ENCODE assay signal across 9 cellular contexts in the genomic region with DNA sequence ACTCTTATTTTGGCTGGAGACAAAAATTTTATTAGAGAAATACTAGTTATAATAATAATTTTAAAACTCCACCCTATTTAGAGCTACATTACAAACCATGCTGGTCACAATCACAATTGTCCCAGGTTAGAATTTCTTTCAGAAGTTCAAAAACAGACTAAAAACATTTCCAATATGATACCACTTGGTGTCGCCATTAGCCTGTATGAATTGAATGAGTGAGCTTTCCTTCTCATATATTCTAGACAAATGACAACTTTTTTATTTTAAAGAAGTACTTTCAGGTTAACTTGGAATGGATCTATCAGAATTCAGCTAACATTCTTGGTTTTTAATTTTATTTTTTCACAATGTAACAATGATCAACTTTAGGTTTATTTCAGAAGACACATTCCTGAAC. TPM values are rescaled to one million over a fixed set of nuclear protein-coding genes. Genes with fewer than 3 reads are reported as not detected.
DNase-seq lines count a peak whose midpoint lies in the region; FAIRE-seq and TF ChIP-seq lines count a peak whose summit lies in the region.
"Had no signal": no experiment of that assay in that cellular context is flagged by ENCODE, and none has a peak within 500 bp of the region (broad histone marks: within the 10 kb centered on the region; RNA-seq: fewer than 3 reads in every experiment).

No MANE protein-coding gene starts in this region.

- no peaks in the 10 kb centered on the region for H3K79me1 ChIP-seq in H1 (ENCODE audit: low read depth, low read length)

- H2AFZ ChIP-seq in H1 (ENCODE audit: low read length): no peak overlapping the region

- H3K27ac ChIP-seq in H1 (ENCODE audit: low read depth, low read length): no peak overlapping the region

- no peak overlapping the region for H3K9ac ChIP-seq in H1 (replicated peaks in 1 of 4; ENCODE audit: extremely low read depth in 1 of 4, low read depth in 3 of 4, low read length in 3 of 4)

- no peak overlapping the region for H2BK5ac ChIP-seq in H1 (ENCODE audit: low read depth, low read length)

- H2BK120ac ChIP-seq in H1 (replicated peaks; ENCODE audit: low read depth, low read length): no peak overlapping the region

- H3K4ac ChIP-seq in H1 (replicated peaks; ENCODE audit: insufficient read length, low read depth, low read length): no peak overlapping the region

- no peak overlapping the region for H4K8ac ChIP-seq in H1 (ENCODE audit: extremely low read depth, insufficient read depth, low read length)

- no peak overlapping the region for H3K18ac ChIP-seq in H1 (ENCODE audit: extremely low read depth, low read length)

- H3K4me3 Mint-ChIP-seq in immature natural killer cell: no peak overlapping the region
- no peak overlapping the region for H3K4me3 Mint-ChIP-seq in activated CD4-positive, alpha-beta T cell treated with anti-CD3 and anti-CD28 coated beads, Interleukin-2, amount 10 ng/mL, durations not matched to agents 24 days and 14 days
- H3K4me3 Mint-ChIP-seq: IgD-negative memory B cell had no signal

- no peaks in the 10 kb centered on the region for H3K23me2 ChIP-seq in H1 (ENCODE audit: low read depth, low read length)

- peak; percentile 77 for FAIRE-seq in H1 (lab: Jason Lieb, UNC)

- H3K14ac ChIP-seq in H1 (ENCODE audit: insufficient read length): no peak overlapping the region

- H3K4me3 ChIP-seq in H1 (ENCODE audit: extremely low read depth in 1 of 4, insufficient read depth in 2 of 4, low read depth in 3 of 4, low read length in 4 of 4) (no peak overlapping the region), retinal pigment epithelial cell (ENCODE audit: low read length) (no peak overlapping the region)

- no peak overlapping the region for H2BK12ac ChIP-seq in H1 (ENCODE audit: low read depth, low read length)

- H3K9me3 Mint-ChIP-seq in immature natural killer cell: no peaks in the 10 kb centered on the region
- H3K9me3 Mint-ChIP-seq in activated CD4-positive, alpha-beta T cell treated with anti-CD3 and anti-CD28 coated beads, Interleukin-2, amount 10 ng/mL, durations not matched to agents 24 days and 14 days: no peaks in the 10 kb centered on the region
- H3K9me3 Mint-ChIP-seq: IgD-negative memory B cell had no signal

- no peaks in the 10 kb centered on the region for H3K4me1 Mint-ChIP-seq in immature natural killer cell
- H3K4me1 Mint-ChIP-seq in activated CD4-positive, alpha-beta T cell treated with anti-CD3 and anti-CD28 coated beads, Interleukin-2, amount 10 ng/mL, durations not matched to agents 24 days and 14 days: no peaks in the 10 kb centered on the region
- H3K4me1 Mint-ChIP-seq: IgD-negative memory B cell had no signal

- CTCF ChIA-PET in H1 (lab: Charles Lee; ENCODE audit: partially characterized antibody): interaction anchor here (0.8 to 1.9 kb wide), 15 partner anchors 9 to 1758 kb away, joined by 3 to 5 read pairs (median 3); no protein-coding TSS in a partner anchor

- no peak overlapping the region for H4K91ac ChIP-seq in H1 (replicated peaks; ENCODE audit: insufficient read length, low read length)

- H3K27me3 Mint-ChIP-seq in immature natural killer cell (ENCODE audit: low read depth in 3 of 3): peaks cover 2 to 5% (median 4%) of the 10 kb centered on the region in 3 donors
- peaks cover 2% of the 10 kb centered on the region for H3K27me3 Mint-ChIP-seq in activated CD4-positive, alpha-beta T cell treated with anti-CD3 and anti-CD28 coated beads, Interleukin-2, amount 10 ng/mL, durations not matched to agents 24 days and 14 days
- H3K27me3 Mint-ChIP-seq: IgD-negative memory B cell had no signal

- no peaks in the 10 kb centered on the region for H3K9me3 ChIP-seq in H1 (ENCODE audit: insufficient read depth in 2 of 2, low read depth in 1 of 2, low read length in 1 of 2)

- H3K79me2 ChIP-seq in H1 (ENCODE audit: control insufficient read depth in 1 of 2, insufficient read depth in 2 of 2, low read length in 2 of 2): no peaks in the 10 kb centered on the region

- H3K4me2 ChIP-seq in H1 (ENCODE audit: insufficient read depth in 1 of 2, low read depth in 2 of 2, low read length in 2 of 2): no peak overlapping the region

- DNase-seq in DMS114 treated with DMSO at 0.1 percent for 48 hours (lab: John Stamatoyannopoulos, UW; ENCODE audit: unreplicated experiment) (peak; percentile 2), H4 (ENCODE audit: low spot score) (peak; percentile 51), NCI-H2227 treated with DMSO at 0.1 percent for 48 hours (lab: John Stamatoyannopoulos, UW) (peak; percentile 29), H1 (ENCODE audit: low read depth in 1 of 2, low spot score in 2 of 2) (no peak), retinal pigment epithelial cell (ENCODE audit: low read depth) (peak; percentile 7), immature natural killer cell (no peak), islet precursor cell (no peak)
- DNase-seq in activated CD4-positive, alpha-beta T cell treated with anti-CD3 and anti-CD28 coated beads, Interleukin-2, amount 10 ng/mL, durations not matched to agents 24 days and 14 days: no peak

- no peak for TF ChIP-seq POLR2A in H1 (IDR thresholded peaks at IDR 0.05; ENCODE audit: control extremely low read depth in 1 of 2, low read depth in 2 of 2, low read length in 2 of 2)

- H3K27me3 ChIP-seq in H1 (replicated peaks in 1 of 4; ENCODE audit: control insufficient read depth in 3 of 4, extremely low read depth in 1 of 4, insufficient read depth in 3 of 4, low read length in 3 of 4): no peaks in the 10 kb centered on the region

- H3K27ac Mint-ChIP-seq in immature natural killer cell: no peak overlapping the region
- H3K27ac Mint-ChIP-seq in activated CD4-positive, alpha-beta T cell treated with anti-CD3 and anti-CD28 coated beads, Interleukin-2, amount 10 ng/mL, durations not matched to agents 24 days and 14 days: no peak overlapping the region
- H3K27ac Mint-ChIP-seq: IgD-negative memory B cell had no signal

- TF ChIP-seq RAD21 in H1 (IDR thresholded peaks at IDR 0.05 in 1 of 2, conservative IDR thresholded peaks at IDR 0.05 in 1 of 2; ENCODE audit: low read depth in 2 of 2, low read length in 2 of 2): peak; percentile 68 to 75

- H3K36me3 Mint-ChIP-seq in immature natural killer cell: no peaks in the 10 kb centered on the region
- no peaks in the 10 kb centered on the region for H3K36me3 Mint-ChIP-seq in activated CD4-positive, alpha-beta T cell treated with anti-CD3 and anti-CD28 coated beads, Interleukin-2, amount 10 ng/mL, durations not matched to agents 24 days and 14 days (ENCODE audit: low read depth)
- H3K36me3 Mint-ChIP-seq: IgD-negative memory B cell had no signal

- intact Hi-C loops in activated CD4-positive, alpha-beta T cell treated with anti-CD3 and anti-CD28 coated beads, Interleukin-2, amount 10 ng/mL, durations not matched to agents 24 days and 14 days (cut with micrococcal nuclease): no loop called here

- H3K23ac ChIP-seq in H1 (ENCODE audit: insufficient read length): no peak overlapping the region

- WGBS in H1 (ENCODE audit: extremely low coverage in 1 of 2, insufficient coverage in 1 of 2, insufficient read length in 1 of 2, insufficient replicate concordance in 2 of 2, low coverage in 1 of 2, low lambda C conversion rate in 2 of 2, missing lambda C conversion rate in 1 of 2), 2 experiments: 13% methylated on average over 1 of the region's 1 CpG; no CpG with 5 or more reads in 1 of the 2 experiments

- no peak overlapping the region for H4K5ac ChIP-seq in H1 (ENCODE audit: insufficient read length, low read depth, low read length)

- no peak overlapping the region for H2BK20ac ChIP-seq in H1 (ENCODE audit: low read length)

- peak in 2 of 3 experiments; percentile 29 to 30; a peak in 2 of 4 replicates for TF ChIP-seq CTCF in H1 (IDR thresholded peaks at IDR 0.05; ENCODE audit: control extremely low read depth in 1 of 3, insufficient read depth in 1 of 3, low read depth in 1 of 3, low read length in 3 of 3)
- TF ChIP-seq CTCF in retinal pigment epithelial cell (conservative IDR thresholded peaks at IDR 0.05; ENCODE audit: low read depth, low read length): peak; percentile 50

- H3K36me3 ChIP-seq in H1 (ENCODE audit: control insufficient read depth in 2 of 4, insufficient read depth in 4 of 4, low read length in 3 of 4): no peaks in the 10 kb centered on the region

- H2BK15ac ChIP-seq in H1 (ENCODE audit: low read length): no peak overlapping the region

- H3K56ac ChIP-seq in H1 (replicated peaks; ENCODE audit: insufficient read length, low read depth, low read length): no peak overlapping the region

- H2AK5ac ChIP-seq in H1 (ENCODE audit: low read depth, low read length): no peak overlapping the region

- no peaks in the 10 kb centered on the region for H4K20me1 ChIP-seq in H1 (replicated peaks in 1 of 2; ENCODE audit: control insufficient read depth in 1 of 2, insufficient read depth in 2 of 2, low read length in 2 of 2)

- POLR2A ChIA-PET in H1 (lab: Charles Lee; ENCODE audit: partially characterized antibody): no interaction called here

- peaks cover 0 to 4% (median 1%) of the 10 kb centered on the region in 4 experiments; a peak in 1 of 7 replicates for H3K4me1 ChIP-seq in H1 (replicated peaks in 1 of 4; ENCODE audit: control insufficient read depth in 3 of 4, insufficient read depth in 4 of 4, low read length in 3 of 4)

- TF ChIP-seq EP300 in H1 (IDR thresholded peaks at IDR 0.05; ENCODE audit: borderline replicate concordance in 1 of 2, low read depth in 2 of 2, low read length in 2 of 2): no peak

TF ChIP-seq in H1, 55 proteins besides CTCF, POLR2A, EP300 and RAD21 (continues in another document):
- TF ChIP-seq BRCA1 (IDR thresholded peaks at IDR 0.05; ENCODE audit: low read depth, low read length) (no peak), SIX5 (IDR thresholded peaks at IDR 0.05; ENCODE audit: low read depth, low read length) (no peak), TCF12 (IDR thresholded peaks at IDR 0.05; ENCODE audit: low read depth, low read length) (no peak), SUZ12 (IDR thresholded peaks at IDR 0.05; ENCODE audit: low read length) (no peak), SP2 (IDR thresholded peaks at IDR 0.05; ENCODE audit: low read length) (no peak), CHD2 (IDR thresholded peaks at IDR 0.05; ENCODE audit: low read length) (no peak)

RNA-seq across cellular contexts. Expression of gene SERPINB8, which starts 48.0 kb away (rescaled TPM):
- 7.8 and 9.2 TPM in 2 replicates for total RNA-seq in H4 (2014; rRNA removed; shearing (Covaris generic))
- total RNA-seq in H1 (2021; fragmentation: NEBNext Ultra II Directional; extraction: Animal tissue kit (Norgen Biotek cat#: 25700)): 0.50 and 1.2 TPM in 2 replicates
- polyA plus RNA-seq in H1 (2011; rRNA removed): 0.27 and 0.42 TPM in 2 replicates
- polyA plus RNA-seq in H1 (2011; cell fraction: cytosol; rRNA removed): 0.52 TPM
- polyA plus RNA-seq in H1 (2011; cell fraction: nucleus; rRNA removed): 0.43 TPM
- 0.28 to 0.46 TPM (median 0.37 TPM) in 4 replicates for polyA plus RNA-seq in H1 (2012, experiment 1 of 2)
- not detected for polyA plus RNA-seq in H1 (2012, experiment 2 of 2)
- 0.65 TPM for polyA plus RNA-seq in H1 (2013, experiment 1 of 2)
- polyA plus RNA-seq in H1 (2013, experiment 2 of 2): 0.77 TPM
- 0.24 and 0.47 TPM in 2 replicates for polyA minus RNA-seq in H1 (2011; rRNA and poly(A)+ RNA removed)
- polyA minus RNA-seq in H1 (2011; cell fraction: cytosol; rRNA and poly(A)+ RNA removed): 0.44 TPM
- polyA minus RNA-seq in H1 (2011; cell fraction: nucleus; rRNA and poly(A)+ RNA removed): 1.4 TPM
- polyA plus RNA-seq in immature natural killer cell: 10 to 100 TPM in 2 of 3 donors, 1 to 10 TPM in 1; 9.0 to 17.7 (median 10.3) TPM
- total RNA-seq in activated CD4-positive, alpha-beta T cell treated with anti-CD3 and anti-CD28 coated beads, Interleukin-2, amount 10 ng/mL, durations not matched to agents 24 days and 14 days: 22.0 and 25.5 TPM in 2 replicates

Comparison
In these comparisons a context has a peak if more than half of its experiments do, and no peak if none do; other contexts are left out.
1. DNase-seq: peak in DMS114 treated with DMSO at 0.1 percent for 48 hours (single experiment), H4 (single experiment), NCI-H2227 treated with DMSO at 0.1 percent for 48 hours (single experiment) and retinal pigment epithelial cell (single experiment); none in H1 (0 of 2), immature natural killer cell (0 of 3), islet precursor cell (single experiment) and activated CD4-positive, alpha-beta T cell treated with anti-CD3 and anti-CD28 coated beads, Interleukin-2, amount 10 ng/mL, durations not matched to agents 24 days and 14 days (single experiment).